Comparison of ENCODE assay signal across 18 cellular contexts in genomic region chr11:22656128-22656527, GRCh38. TPM values are rescaled to one million over a fixed set of nuclear protein-coding genes. Genes with fewer than 3 reads are reported as not detected.
DNase-seq lines count a peak whose midpoint lies in the region; ATAC-seq and TF ChIP-seq lines count a peak whose summit lies in the region.
"Had no signal": no experiment of that assay in that cellular context is flagged by ENCODE, and none has a peak within 500 bp of the region (broad histone marks: within the 10 kb centered on the region; RNA-seq: fewer than 3 reads in every experiment).

No MANE protein-coding gene starts in this region.

- H3K27ac Mint-ChIP-seq in central memory CD8-positive, alpha-beta T cell (ENCODE audit: low read depth) = peak overlapping the region; percentile 3
- peak overlapping the region; percentile 64 for H3K27ac Mint-ChIP-seq in mesothelial cell of epicardium
- H3K27ac Mint-ChIP-seq in stimulated activated effector memory CD8-positive, alpha-beta T cell treated with anti-CD3 and anti-CD28 coated beads, Interleukin-12 subunit alpha, Interleukin-12 subunit beta, amount 100 ng/mL, for 72 hours = no peak overlapping the region
- no peak overlapping the region for H3K27ac Mint-ChIP-seq in GM23338
- H3K27ac Mint-ChIP-seq: stimulated activated naive CD8-positive, alpha-beta T cell treated with anti-CD3 and anti-CD28 coated beads, Interleukin-15, Interleukin-2, amounts not matched to agents 100 ng/mL and 50 ng/mL, for 24 hours had no signal

- H3K4me1 ChIP-seq in GM23338 (ENCODE audit: insufficient read depth) = peaks cover 21% of the 10 kb centered on the region
- H3K4me1 ChIP-seq: ascending aorta, transverse colon had no signal

- H3K36me3 ChIP-seq in GM23338 (ENCODE audit: insufficient read depth) = no peaks in the 10 kb centered on the region
- H3K36me3 ChIP-seq: ascending aorta, transverse colon had no signal

- no peak for ATAC-seq in central memory CD8-positive, alpha-beta T cell (replicated peaks; ENCODE audit: extremely low read depth, poor library complexity, severe bottlenecking)
- no peak for ATAC-seq in stimulated activated effector memory CD8-positive, alpha-beta T cell treated with anti-CD3 and anti-CD28 coated beads, Interleukin-12 subunit alpha, Interleukin-12 subunit beta, amount 100 ng/mL, for 72 hours
- no peak for ATAC-seq in GM23338
- ATAC-seq: sciatic nerve had no signal

- no peak overlapping the region for H3K4me2 ChIP-seq in GM23338

- H2AFZ ChIP-seq in GM23338 = no peak overlapping the region

- DNase-seq in NCI-H748 (lab: John Stamatoyannopoulos, UW; ENCODE audit: unreplicated experiment) (peak; percentile 6), NCI-H748 treated with DMSO at 0.1 percent for 48 hours (lab: John Stamatoyannopoulos, UW) (no peak), NOMO-1 treated with DMSO at 0.1 percent for 48 hours (lab: John Stamatoyannopoulos, UW; ENCODE audit: unreplicated experiment) (peak; percentile 79), mesothelial cell of epicardium (ENCODE audit: low spot score in 2 of 2, unreplicated experiment in 2 of 2) (no peak), activated gamma-delta T cell (lab: John Stamatoyannopoulos, UW) (no peak), GM23338 (ENCODE audit: low spot score) (no peak)
- no peak for DNase-seq in central memory CD8-positive, alpha-beta T cell (ENCODE audit: low spot score in 2 of 2)
- DNase-seq in stimulated activated effector memory CD8-positive, alpha-beta T cell treated with anti-CD3 and anti-CD28 coated beads, Interleukin-12 subunit alpha, Interleukin-12 subunit beta, amount 100 ng/mL, for 72 hours (ENCODE audit: low spot score in 2 of 2) = no peak
- DNase-seq: activated CD4-positive, alpha-beta T cell treated with anti-CD3 and anti-CD28 coated beads, Interleukin-2, amount 10 ng/mL, durations not matched to agents 7 days and 5 days; activated naive CD4-positive, alpha-beta T cell treated with Interleukin-2 at 50 U/mL for 16 hours; NCI-H1694; NCI-H510A treated with DMSO at 0.1 percent for 48 hours; SW 1271; transverse colon had no signal

- H3K4me1 Mint-ChIP-seq in central memory CD8-positive, alpha-beta T cell = peaks cover 27% of the 10 kb centered on the region
- H3K4me1 Mint-ChIP-seq in mesothelial cell of epicardium (peaks cover 36% of the 10 kb centered on the region), GM23338 (peaks cover 32% of the 10 kb centered on the region)
- peaks cover 17% of the 10 kb centered on the region for H3K4me1 Mint-ChIP-seq in stimulated activated effector memory CD8-positive, alpha-beta T cell treated with anti-CD3 and anti-CD28 coated beads, Interleukin-12 subunit alpha, Interleukin-12 subunit beta, amount 100 ng/mL, for 72 hours

- TF ChIP-seq CTCF in mesothelial cell of epicardium (IDR thresholded peaks at IDR 0.05; ENCODE audit: unreplicated experiment) (no peak), GM23338 (conservative IDR thresholded peaks at IDR 0.05; ENCODE audit: low read depth in 2 of 2) (no peak)

- H3K79me2 ChIP-seq in GM23338 (replicated peaks; ENCODE audit: insufficient read depth) = no peaks in the 10 kb centered on the region

- H3K36me3 Mint-ChIP-seq in central memory CD8-positive, alpha-beta T cell (ENCODE audit: insufficient read depth) = no peaks in the 10 kb centered on the region
- H3K36me3 Mint-ChIP-seq in mesothelial cell of epicardium (peaks cover 6% of the 10 kb centered on the region), GM23338 (ENCODE audit: low read depth) (no peaks in the 10 kb centered on the region; the same call in 2 of the 3 replicates)
- H3K36me3 Mint-ChIP-seq in stimulated activated effector memory CD8-positive, alpha-beta T cell treated with anti-CD3 and anti-CD28 coated beads, Interleukin-12 subunit alpha, Interleukin-12 subunit beta, amount 100 ng/mL, for 72 hours = no peaks in the 10 kb centered on the region

- peaks cover 6% of the 10 kb centered on the region for H3K9me3 Mint-ChIP-seq in central memory CD8-positive, alpha-beta T cell
- H3K9me3 Mint-ChIP-seq in mesothelial cell of epicardium (peaks cover 9% of the 10 kb centered on the region), GM23338 (no peaks in the 10 kb centered on the region; the same call in 2 of the 3 replicates)
- peaks cover 2% of the 10 kb centered on the region for H3K9me3 Mint-ChIP-seq in stimulated activated effector memory CD8-positive, alpha-beta T cell treated with anti-CD3 and anti-CD28 coated beads, Interleukin-12 subunit alpha, Interleukin-12 subunit beta, amount 100 ng/mL, for 72 hours
- H3K9me3 Mint-ChIP-seq: activated CD4-positive, alpha-beta T cell treated with anti-CD3 and anti-CD28 coated beads, Interleukin-2, amount 10 ng/mL, durations not matched to agents 7 days and 5 days; stimulated activated naive CD8-positive, alpha-beta T cell treated with anti-CD3 and anti-CD28 coated beads, Interleukin-15, Interleukin-2, amounts not matched to agents 100 ng/mL and 50 ng/mL, for 24 hours had no signal

- no peaks in the 10 kb centered on the region for H3K27me3 ChIP-seq in GM23338 (ENCODE audit: insufficient read depth)
- H3K27me3 ChIP-seq: ascending aorta, transverse colon had no signal

- no peaks in the 10 kb centered on the region for H3K9me2 ChIP-seq in GM23338 (ENCODE audit: insufficient read depth)

- no peaks in the 10 kb centered on the region for H3F3A ChIP-seq in GM23338 (replicated peaks; ENCODE audit: low read depth)

- H3K27ac ChIP-seq in GM23338 (ENCODE audit: low read depth) = no peak overlapping the region
- H3K27ac ChIP-seq: ascending aorta, C4-2B, transverse colon had no signal

- no peaks in the 10 kb centered on the region for H4K20me1 ChIP-seq in GM23338 (replicated peaks; ENCODE audit: insufficient read depth)

- H3K4me3 Mint-ChIP-seq in central memory CD8-positive, alpha-beta T cell = no peak overlapping the region
- H3K4me3 Mint-ChIP-seq in mesothelial cell of epicardium (no peak overlapping the region), GM23338 (no peak overlapping the region)
- H3K4me3 Mint-ChIP-seq in stimulated activated effector memory CD8-positive, alpha-beta T cell treated with anti-CD3 and anti-CD28 coated beads, Interleukin-12 subunit alpha, Interleukin-12 subunit beta, amount 100 ng/mL, for 72 hours = no peak overlapping the region
- H3K4me3 Mint-ChIP-seq: activated CD4-positive, alpha-beta T cell treated with anti-CD3 and anti-CD28 coated beads, Interleukin-2, amount 10 ng/mL, durations not matched to agents 7 days and 5 days; stimulated activated naive CD8-positive, alpha-beta T cell treated with anti-CD3 and anti-CD28 coated beads, Interleukin-15, Interleukin-2, amounts not matched to agents 100 ng/mL and 50 ng/mL, for 24 hours had no signal

- H3K4me3 ChIP-seq in GM23338 = no peak overlapping the region
- H3K4me3 ChIP-seq: ascending aorta, transverse colon had no signal

- H3K27me3 Mint-ChIP-seq in central memory CD8-positive, alpha-beta T cell = peaks cover 20% of the 10 kb centered on the region
- H3K27me3 Mint-ChIP-seq in mesothelial cell of epicardium (ENCODE audit: low read depth) (no peaks in the 10 kb centered on the region), GM23338 (ENCODE audit: insufficient read depth, low read depth, poor library complexity) (no peaks in the 10 kb centered on the region)
- H3K27me3 Mint-ChIP-seq: stimulated activated naive CD8-positive, alpha-beta T cell treated with anti-CD3 and anti-CD28 coated beads, Interleukin-15, Interleukin-2, amounts not matched to agents 100 ng/mL and 50 ng/mL, for 24 hours had no signal

TF ChIP-seq in GM23338, 12 proteins besides CTCF, POLR2A, EP300 and RAD21:
- TF ChIP-seq REST (IDR thresholded peaks at IDR 0.05; ENCODE audit: unreplicated experiment) (no peak), EZH2phosphoT487 (IDR thresholded peaks at IDR 0.05; ENCODE audit: unreplicated experiment) (no peak), POLR2AphosphoS5 (IDR thresholded peaks at IDR 0.05; ENCODE audit: low read depth) (no peak), NANOG (IDR thresholded peaks at IDR 0.05; ENCODE audit: borderline replicate concordance) (no peak)
- TF ChIP-seq, protein P1, sequence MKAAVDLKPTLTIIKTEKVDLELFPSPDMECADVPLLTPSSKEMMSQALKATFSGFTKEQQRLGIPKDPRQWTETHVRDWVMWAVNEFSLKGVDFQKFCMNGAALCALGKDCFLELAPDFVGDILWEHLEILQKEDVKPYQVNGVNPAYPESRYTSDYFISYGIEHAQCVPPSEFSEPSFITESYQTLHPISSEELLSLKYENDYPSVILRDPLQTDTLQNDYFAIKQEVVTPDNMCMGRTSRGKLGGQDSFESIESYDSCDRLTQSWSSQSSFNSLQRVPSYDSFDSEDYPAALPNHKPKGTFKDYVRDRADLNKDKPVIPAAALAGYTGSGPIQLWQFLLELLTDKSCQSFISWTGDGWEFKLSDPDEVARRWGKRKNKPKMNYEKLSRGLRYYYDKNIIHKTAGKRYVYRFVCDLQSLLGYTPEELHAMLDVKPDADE (IDR thresholded peaks at IDR 0.05) = no peak

RNA-seq across cellular contexts. Expression of gene GAS2, which starts 10.3 kb away (rescaled TPM):
- total RNA-seq in mesothelial cell of epicardium = 14.8 to 17.8 TPM (median 14.9 TPM) in 3 replicates
- 5.0 and 6.7 TPM in 2 replicates for total RNA-seq in GM23338 (2014; rRNA removed; shearing (Covaris generic))
- polyA plus RNA-seq in GM23338 (2016; fragmentation: Nextera tagmentation; extraction: Ambion mirVana) = 1.4 and 2.6 TPM in 2 replicates

RNA-seq across cellular contexts. Expression of gene FANCF, which starts 30.5 kb away (rescaled TPM):
- 17.4 to 18.2 TPM (median 17.4 TPM) in 3 replicates for total RNA-seq in mesothelial cell of epicardium
- total RNA-seq in GM23338 (2014; rRNA removed; shearing (Covaris generic)) = 31.8 and 34.6 TPM in 2 replicates
- 17.0 and 18.8 TPM in 2 replicates for polyA plus RNA-seq in GM23338 (2016; fragmentation: Nextera tagmentation; extraction: Ambion mirVana)

Comparison
In these comparisons a context has a peak if more than half of its experiments do, and no peak if none do; other contexts are left out.
1. DNase-seq: peak in NCI-H748 (single experiment) and NOMO-1 treated with DMSO at 0.1 percent for 48 hours (single experiment); none in NCI-H748 treated with DMSO at 0.1 percent for 48 hours (single experiment), central memory CD8-positive, alpha-beta T cell (0 of 2), mesothelial cell of epicardium (0 of 2), stimulated activated effector memory CD8-positive, alpha-beta T cell treated with anti-CD3 and anti-CD28 coated beads, Interleukin-12 subunit alpha, Interleukin-12 subunit beta, amount 100 ng/mL, for 72 hours (0 of 2), activated gamma-delta T cell (single experiment) and GM23338 (single experiment).
2. H3K27ac Mint-ChIP-seq: peak in central memory CD8-positive, alpha-beta T cell (single experiment) and mesothelial cell of epicardium (single experiment); none in stimulated activated effector memory CD8-positive, alpha-beta T cell treated with anti-CD3 and anti-CD28 coated beads, Interleukin-12 subunit alpha, Interleukin-12 subunit beta, amount 100 ng/mL, for 72 hours (single experiment) and GM23338 (single experiment).